Comparison of ENCODE assay signal across 12 cellular contexts in genomic region chr3:188165596-188165995, GRCh38. TPM values are rescaled to one million over a fixed set of nuclear protein-coding genes. Genes with fewer than 3 reads are reported as not detected.
A peak's percentile ranks its signal among the peaks of the same experiment; 100 is the strongest.
DNase-seq lines count a peak whose midpoint lies in the region; ATAC-seq and TF ChIP-seq lines count a peak whose summit lies in the region.
"Had no signal": no experiment of that assay in that cellular context is flagged by ENCODE, and none has a peak within 500 bp of the region (broad histone marks: within the 10 kb centered on the region; RNA-seq: fewer than 3 reads in every experiment).

No MANE protein-coding gene starts in this region.

- WGBS in stomach, 5 donors = 59 to 73% (median 65%) methylated on average over 9 of the region's 9 CpGs
- no CpG with 5 or more reads among the region's 9 CpGs for WGBS in H9 (ENCODE audit: extremely low coverage, insufficient read length, low lambda C conversion rate)

- no peak overlapping the region for H2BK15ac ChIP-seq in H9 (ENCODE audit: low read depth, low read length)

- no peak overlapping the region for H2BK12ac ChIP-seq in H9 (ENCODE audit: insufficient read length, low read depth, low read length)

- no peak overlapping the region for H2BK120ac ChIP-seq in H9 (ENCODE audit: low read depth, low read length, poor library complexity, severe bottlenecking)

- peaks cover 67% of the 10 kb centered on the region for H3K4me1 Mint-ChIP-seq in activated CD4-positive, alpha-beta memory T cell treated with anti-CD3 and anti-CD28 coated beads, Interleukin-2, amount 10 ng/mL, durations not matched to agents 7 days and 5 days
- peaks cover 23 to 29% of the 10 kb centered on the region in 2 experiments for H3K4me1 Mint-ChIP-seq in H9

- H3K9me3 ChIP-seq in stomach (no peaks in the 10 kb centered on the region), H9 (ENCODE audit: control insufficient read depth, low read depth, low read length) (no peaks in the 10 kb centered on the region)

- peak; percentile 31 for DNase-seq in activated naive CD4-positive, alpha-beta T cell treated with Interleukin-2 at 50 U/mL for 16 hours
- DNase-seq in activated naive CD4-positive, alpha-beta T cell (lab: John Stamatoyannopoulos, UW) = no peak
- no peak for DNase-seq in activated CD4-positive, alpha-beta memory T cell treated with anti-CD3 and anti-CD28 coated beads, Interleukin-2, amount 10 ng/mL, durations not matched to agents 7 days and 5 days
- DNase-seq in iris pigment epithelial cell (ENCODE audit: low read depth) = peak; percentile 40
- DNase-seq in stomach = no peak
- DNase-seq in H9 = no peak
- no peak for DNase-seq in NK-92 (lab: John Stamatoyannopoulos, UW; ENCODE audit: unreplicated experiment)
- DNase-seq: anterior cingulate cortex, GF-D8, NCI-H2107 had no signal

- no peak overlapping the region for H2AFZ ChIP-seq in H9 (ENCODE audit: low read length)

- H3K36me3 ChIP-seq in stomach = no peaks in the 10 kb centered on the region

- CTCF ChIA-PET in activated CD4-positive, alpha-beta memory T cell treated with anti-CD3 and anti-CD28 coated beads, Interleukin-2, amount 10 ng/mL, durations not matched to agents 7 days and 5 days (lab: Charles Lee) = interaction anchor here (0.9 to 4.9 kb wide), 3 partner anchors 10 to 789 kb away, joined by 3 to 37 read pairs (median 3); no protein-coding TSS in a partner anchor

- H3K4me1 ChIP-seq in stomach (peaks cover 45 to 95% (median 71%) of the 10 kb centered on the region in 4 donors), H9 (ENCODE audit: insufficient read depth, low read length) (peaks cover 2% of the 10 kb centered on the region; the same call in 1 of the 2 replicates)

- no peak overlapping the region for H3K9ac ChIP-seq in H9 (ENCODE audit: extremely low read depth, insufficient read length, low read length)

- no peak overlapping the region for H3K56ac ChIP-seq in H9 (ENCODE audit: insufficient read length, low read depth, low read length)

- TF ChIP-seq CTCF in stomach (IDR thresholded peaks at IDR 0.05) (no peak), H9 (conservative IDR thresholded peaks at IDR 0.05) (no peak)

- no peaks in the 10 kb centered on the region for H3K23me2 ChIP-seq in H9 (ENCODE audit: insufficient read length, low read depth, low read length, poor library complexity, severe bottlenecking)

- H3K4me3 Mint-ChIP-seq in activated CD4-positive, alpha-beta memory T cell treated with anti-CD3 and anti-CD28 coated beads, Interleukin-2, amount 10 ng/mL, durations not matched to agents 7 days and 5 days = no peak overlapping the region
- no peak overlapping the region for H3K4me3 Mint-ChIP-seq in H9

- no peak overlapping the region for H2BK20ac ChIP-seq in H9 (ENCODE audit: low read depth, low read length, poor library complexity, severe bottlenecking)

- no peaks in the 10 kb centered on the region for H3K79me1 ChIP-seq in H9 (ENCODE audit: insufficient read depth, low read depth, low read length, poor library complexity, severe bottlenecking)

- no peak for TF ChIP-seq EP300 in stomach (IDR thresholded peaks at IDR 0.05)

- H4K5ac ChIP-seq in H9 (ENCODE audit: insufficient read length, low read depth, low read length) = no peak overlapping the region

- no peak overlapping the region for H4K8ac ChIP-seq in H9 (replicated peaks; ENCODE audit: insufficient read length, low read depth, low read length)

- no peak for ATAC-seq in HG02623 (IDR thresholded peaks at IDR 0.05; ENCODE audit: unreplicated experiment)

- no peak overlapping the region for H2AK5ac ChIP-seq in H9 (ENCODE audit: insufficient read length, low read length)

- peaks cover 34% of the 10 kb centered on the region for H3K36me3 Mint-ChIP-seq in activated CD4-positive, alpha-beta memory T cell treated with anti-CD3 and anti-CD28 coated beads, Interleukin-2, amount 10 ng/mL, durations not matched to agents 7 days and 5 days (ENCODE audit: low read depth)
- H3K36me3 Mint-ChIP-seq in H9 (ENCODE audit: insufficient read depth in 1 of 3, low read depth in 3 of 3) = no peaks in the 10 kb centered on the region

- no peak for TF ChIP-seq POLR2A in stomach (IDR thresholded peaks at IDR 0.05)

- H3K27me3 ChIP-seq in stomach (no peaks in the 10 kb centered on the region), H9 (ENCODE audit: insufficient read depth, low read length) (no peaks in the 10 kb centered on the region)

- intact Hi-C loops in stomach (cut with DNase I; ENCODE audit: low total_unique reads) = no loop called here

- no peak overlapping the region for H3K23ac ChIP-seq in H9 (ENCODE audit: insufficient read length, low read depth, low read length)

- no peak overlapping the region for H3T11ph ChIP-seq in H9 (ENCODE audit: low read length)

- H4K91ac ChIP-seq in H9 (ENCODE audit: insufficient read length, low read depth, low read length) = no peak overlapping the region

- H3K27ac ChIP-seq in stomach (peak overlapping the region in 4 of 5 donors; percentile 63 to 81 (median 76)), H9 (ENCODE audit: insufficient read length, low read depth, low read length) (no peak overlapping the region)
- H3K27ac ChIP-seq: VCaP had no signal

- H3K4me2 ChIP-seq in H9 (ENCODE audit: insufficient read depth, insufficient read length, low read length) = no peak overlapping the region

- H3K9me3 Mint-ChIP-seq in activated CD4-positive, alpha-beta memory T cell treated with anti-CD3 and anti-CD28 coated beads, Interleukin-2, amount 10 ng/mL, durations not matched to agents 7 days and 5 days = no peaks in the 10 kb centered on the region
- no peaks in the 10 kb centered on the region for H3K9me3 Mint-ChIP-seq in H9

- no peak overlapping the region for H2BK5ac ChIP-seq in H9 (ENCODE audit: insufficient read length, low read length)

- no peak overlapping the region for H3K18ac ChIP-seq in H9 (ENCODE audit: insufficient read length, low read depth, low read length)

- peaks cover 22% of the 10 kb centered on the region; the same call in 1 of the 2 replicates for H3K79me2 ChIP-seq in H9 (ENCODE audit: insufficient read depth, low read length)

- no peak overlapping the region for H3K14ac ChIP-seq in H9 (ENCODE audit: insufficient read depth, low read length)

- H3K4ac ChIP-seq in H9 (ENCODE audit: low read depth, low read length) = no peak overlapping the region

- H3K27ac Mint-ChIP-seq in activated CD4-positive, alpha-beta memory T cell treated with anti-CD3 and anti-CD28 coated beads, Interleukin-2, amount 10 ng/mL, durations not matched to agents 7 days and 5 days = peak overlapping the region; percentile 18
- no peak overlapping the region for H3K27ac Mint-ChIP-seq in H9

- no peak overlapping the region for H3K4me3 ChIP-seq in stomach

- no peaks in the 10 kb centered on the region for H3K27me3 Mint-ChIP-seq in activated CD4-positive, alpha-beta memory T cell treated with anti-CD3 and anti-CD28 coated beads, Interleukin-2, amount 10 ng/mL, durations not matched to agents 7 days and 5 days
- H3K27me3 Mint-ChIP-seq in H9 (ENCODE audit: low read depth) = no peaks in the 10 kb centered on the region

- POLR2A ChIA-PET in activated CD4-positive, alpha-beta memory T cell treated with anti-CD3 and anti-CD28 coated beads, Interleukin-2, amount 10 ng/mL, durations not matched to agents 7 days and 5 days (lab: Charles Lee) = interaction anchor here (0.6 to 4.5 kb wide), 3 partner anchors 11 to 420 kb away, joined by 3 to 50 read pairs (median 12); partner anchors contain the start of genes BCL6 and LPP

- H4K20me1 ChIP-seq in H9 (ENCODE audit: control insufficient read depth, insufficient read depth, insufficient read length) = no peaks in the 10 kb centered on the region

RNA-seq across cellular contexts. Expression of gene LPP, which starts 11.6 kb away (rescaled TPM):
- 10 to 100 TPM; 51.4 to 52.4 TPM for total RNA-seq in activated CD4-positive, alpha-beta memory T cell treated with anti-CD3 and anti-CD28 coated beads, Interleukin-2, amount 10 ng/mL, durations not matched to agents 7 days and 5 days
- total RNA-seq in stomach (100 to 1,000 TPM; 185 to 885 (median 487) TPM), H9 (2021) (56.3 and 64.6 TPM in 2 replicates)
- 10 to 100 TPM in 1 of 3 donors, 1 to 10 TPM in 2; 8.0 to 14.6 (median 8.9) TPM for polyA plus RNA-seq in stomach

Comparison
In these comparisons a context has a peak if more than half of its experiments do, and no peak if none do; other contexts are left out.
1. DNase-seq: peak in activated naive CD4-positive, alpha-beta T cell treated with Interleukin-2 at 50 U/mL for 16 hours (single experiment) and iris pigment epithelial cell (single experiment); none in activated naive CD4-positive, alpha-beta T cell (0 of 4), activated CD4-positive, alpha-beta memory T cell treated with anti-CD3 and anti-CD28 coated beads, Interleukin-2, amount 10 ng/mL, durations not matched to agents 7 days and 5 days (single experiment), stomach (single experiment), H9 (single experiment) and NK-92 (single experiment).